In genomic region chr10:70872281-70872680, GRCh38 we compare ENCODE assay signal across 28 cellular contexts.
"Had no signal": no experiment of that assay in that cellular context is flagged by ENCODE, and none has a peak within 500 bp of the region (broad histone marks: within the 10 kb centered on the region; RNA-seq: fewer than 3 reads in every experiment).

No MANE protein-coding gene starts in this region.

- H3K27me3 ChIP-seq: neural progenitor cell, ovary, right lobe of liver, sigmoid colon, spleen, suprapubic skin, testis, tibial artery, transverse colon, upper lobe of left lung, vagina had no signal

- H2AFZ ChIP-seq: neural progenitor cell, parathyroid adenoma had no signal

- ATAC-seq: natural killer cell; psoas muscle; right cardiac atrium; right lobe of liver; stimulated activated memory B cell treated with anti-CD40 and anti-IgM and Interleukin-4, amounts not matched to agents 10 μg/mL and 1 μg/mL and 100 μg/mL, for 72 hours; stimulated activated naive CD8-positive, alpha-beta T cell treated with anti-CD3 and anti-CD28 coated beads, Interleukin-15, amount 100 ng/mL, for 72 hours; stimulated activated naive CD8-positive, alpha-beta T cell treated with anti-CD3 and anti-CD28 coated beads, Interleukin-15, Interleukin-2, amounts not matched to agents 100 U/mL and 50 U/mL, for 24 hours had no signal

- H3K36me3 ChIP-seq: neural progenitor cell, ovary had no signal

- H3K4me1 ChIP-seq: neural progenitor cell, psoas muscle, right lobe of liver, sigmoid colon, spleen, suprapubic skin, testis, tibial artery, upper lobe of left lung, vagina had no signal

- H3K9ac ChIP-seq: neural progenitor cell, parathyroid adenoma had no signal

- H3K4me2 ChIP-seq: neural progenitor cell, smooth muscle cell had no signal

- H3K9me3 ChIP-seq: ovary, psoas muscle, right lobe of liver, sigmoid colon, spleen, suprapubic skin, testis, tibial artery, transverse colon, upper lobe of left lung, vagina had no signal

- DNase-seq: natural killer cell; occipital lobe; ovary; posterior cingulate gyrus; psoas muscle; right cardiac atrium; right lobe of liver; sigmoid colon; spleen; stimulated activated CD4-positive, alpha-beta T cell treated with anti-CD3 and anti-CD28 coated beads, Interleukin-12 subunit alpha, Interleukin-12 subunit beta, amount 100 ng/mL, for 4 hours; stimulated activated CD4-positive, alpha-beta T cell treated with anti-CD3 and anti-CD28 coated beads, Interleukin-1b, Interleukin-23, amount 100 ng/mL, for 48 hours; stimulated activated CD4-positive, alpha-beta T cell treated with anti-CD3 and anti-CD28 coated beads, Interleukin-4, amount 100 ng/mL, for 1 hour; stimulated activated CD4-positive, alpha-beta T cell treated with anti-CD3 and anti-CD28 coated beads, Interleukin-4, amount 100 ng/mL, for 4 hours; stimulated activated CD8-positive, alpha-beta memory T cell treated with anti-CD3 and anti-CD28 coated beads, Interleukin-4, amount 100 ng/mL, for 48 hours; stimulated activated naive CD4-positive, alpha-beta T cell; stimulated activated naive CD8-positive, alpha-beta T cell treated with anti-CD3 and anti-CD28 coated beads, Interleukin-15, amount 100 ng/mL, for 72 hours; stimulated activated naive CD8-positive, alpha-beta T cell treated with anti-CD3 and anti-CD28 coated beads, Interleukin-15, Interleukin-2, amounts not matched to agents 100 U/mL and 50 U/mL, for 24 hours; substantia nigra; testis; tibial artery; transverse colon; upper lobe of left lung had no signal

- H3K79me2 ChIP-seq: parathyroid adenoma had no signal

- H3K27ac ChIP-seq: neural progenitor cell, ovary, parathyroid adenoma, psoas muscle, right lobe of liver, sigmoid colon, spleen, suprapubic skin, testis, tibial artery, transverse colon, upper lobe of left lung, vagina had no signal

- H3K4me3 ChIP-seq: neural progenitor cell, ovary, psoas muscle, right lobe of liver, sigmoid colon, smooth muscle cell, spleen, suprapubic skin, testis, tibial artery, transverse colon, upper lobe of left lung, vagina had no signal
